6 cellular contexts compared by ENCODE assay signal in the genomic region with DNA sequence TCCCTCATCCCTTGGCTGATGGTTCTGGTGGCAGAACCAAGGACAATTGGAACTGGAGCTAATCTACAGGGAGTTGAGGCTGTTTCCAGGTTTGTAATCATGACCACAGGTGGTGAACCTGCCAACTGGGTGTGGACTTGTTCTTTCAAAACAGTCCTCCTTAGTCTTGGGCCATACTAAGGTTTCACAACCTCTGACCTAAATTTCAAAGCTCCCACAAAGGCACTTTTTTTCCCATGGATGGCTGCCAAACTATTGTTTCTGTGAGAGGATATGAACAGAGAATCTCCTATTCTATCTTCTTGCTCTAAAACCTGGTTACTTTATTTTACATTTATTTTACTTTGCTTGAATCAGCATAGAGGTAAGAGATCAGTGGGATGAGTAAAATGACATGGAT.
"Had no signal": no experiment of that assay in that cellular context is flagged by ENCODE, and none has a peak within 500 bp of the region (broad histone marks: within the 10 kb centered on the region; RNA-seq: fewer than 3 reads in every experiment).

No MANE protein-coding gene starts in this region.

- H3K4me3 ChIP-seq: GM23248, K562 had no signal

- H3K9ac ChIP-seq: GM23248 had no signal

- ATAC-seq: K562 had no signal

- H3K4me1 Mint-ChIP-seq: H9 had no signal

- H2AFZ ChIP-seq: GM23248 had no signal

- H3K27ac ChIP-seq: GM23248, HL-60 had no signal

- H3K4me3 Mint-ChIP-seq: H9 had no signal

- DNase-seq: GM23248, H9, HCEC 1CT, IMR-90 had no signal

- H3K27ac Mint-ChIP-seq: H9 had no signal
